10 cellular contexts compared by ENCODE assay signal in genomic region chr2:25794544-25795276, GRCh38.
DNase-seq lines count a peak whose midpoint lies in the region; ATAC-seq and TF ChIP-seq lines count a peak whose summit lies in the region.
"Had no signal": no experiment of that assay in that cellular context is flagged by ENCODE, and none has a peak within 500 bp of the region (broad histone marks: within the 10 kb centered on the region; RNA-seq: fewer than 3 reads in every experiment).

No MANE protein-coding gene starts in this region.

- H3K9me3 ChIP-seq in Peyer's patch (no peaks in the 10 kb centered on the region), muscle layer of duodenum (ENCODE audit: control insufficient read depth in 1 of 2, low read length in 2 of 2) (no peaks in the 10 kb centered on the region)
- H3K9me3 ChIP-seq: heart right ventricle had no signal

- no peaks in the 10 kb centered on the region for H3K27me3 Mint-ChIP-seq in nephron progenitor cell (ENCODE audit: low read depth, poor library complexity)

- H3K27me3 ChIP-seq in Peyer's patch (no peaks in the 10 kb centered on the region), muscle layer of duodenum (ENCODE audit: low read depth, low read length) (no peaks in the 10 kb centered on the region)
- H3K27me3 ChIP-seq: heart right ventricle had no signal

- H3K36me3 Mint-ChIP-seq in nephron progenitor cell (ENCODE audit: low read depth), result peaks cover 45% of the 10 kb centered on the region

- H3K4me3 ChIP-seq in Peyer's patch, result no peak overlapping the region
- no peak overlapping the region for H3K4me3 ChIP-seq in muscle layer of duodenum (ENCODE audit: low read depth in 1 of 2, low read length in 2 of 2)

- no peak overlapping the region for H3K27ac Mint-ChIP-seq in nephron progenitor cell

- no peak for DNase-seq in Peyer's patch
- DNase-seq in nephron progenitor cell, result no peak
- DNase-seq in medulla oblongata (ENCODE audit: extremely low spot score), result no peak
- no peak for DNase-seq in Ammon's horn (ENCODE audit: low spot score)
- DNase-seq: caudate nucleus, heart right ventricle, NCI-H526 had no signal

- TF ChIP-seq CTCF in Peyer's patch (IDR thresholded peaks at IDR 0.05) (no peak), nephron progenitor cell (IDR thresholded peaks at IDR 0.05) (no peak)

- no peaks in the 10 kb centered on the region for H3K4me1 Mint-ChIP-seq in nephron progenitor cell

- TF ChIP-seq POLR2A in Peyer's patch (IDR thresholded peaks at IDR 0.05), result no peak

- peaks cover 0 to 16% (median 0%) of the 10 kb centered on the region in 3 donors for H3K36me3 ChIP-seq in Peyer's patch
- peaks cover 3 to 11% of the 10 kb centered on the region in 2 donors for H3K36me3 ChIP-seq in muscle layer of duodenum (ENCODE audit: control insufficient read depth in 1 of 2, insufficient read depth in 2 of 2, low read length in 2 of 2)

- no peak overlapping the region for H3K4me3 Mint-ChIP-seq in nephron progenitor cell

- no peaks in the 10 kb centered on the region for H3K4me1 ChIP-seq in Peyer's patch
- H3K4me1 ChIP-seq in muscle layer of duodenum (ENCODE audit: control insufficient read depth in 1 of 2, insufficient read depth in 2 of 2, low read length in 2 of 2), result peaks cover 0 to 3% of the 10 kb centered on the region in 2 donors

- peak; percentile 75 for ATAC-seq in GM18502 (IDR thresholded peaks at IDR 0.05; ENCODE audit: poor library complexity, unreplicated experiment)
- peak; percentile 62 for ATAC-seq in GM21576 (IDR thresholded peaks at IDR 0.05; ENCODE audit: unreplicated experiment)

- H3K27ac ChIP-seq in Peyer's patch (peak overlapping the region; percentile 7 to 56 (median 40)), muscle layer of duodenum (ENCODE audit: low read length) (peak overlapping the region; percentile 45)

- H3K9me3 Mint-ChIP-seq in nephron progenitor cell, result no peaks in the 10 kb centered on the region
